ENCODE assay signal across 17 cellular contexts in the genomic region with DNA sequence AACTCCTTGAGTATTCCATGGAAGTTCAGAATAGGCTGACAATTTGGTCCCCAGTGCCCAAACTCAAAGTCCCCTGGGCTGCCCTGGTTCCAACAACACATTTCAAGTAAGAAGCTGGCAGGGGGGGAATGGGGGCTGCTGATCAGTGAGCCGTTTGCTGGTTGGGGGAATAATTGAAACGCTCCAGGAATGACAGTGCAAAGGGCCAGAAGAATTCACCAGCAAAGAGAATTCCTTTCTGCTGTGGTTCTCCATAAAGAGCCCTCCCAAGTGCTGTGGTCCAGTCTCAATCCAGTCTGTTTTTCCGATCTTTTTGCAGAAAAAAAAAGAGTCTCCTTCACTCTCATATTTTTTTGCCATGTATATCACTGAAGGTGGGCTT.
A peak's percentile ranks its signal among the peaks of the same experiment; 100 is the strongest.
DNase-seq lines count a peak whose midpoint lies in the region; ATAC-seq and TF ChIP-seq lines count a peak whose summit lies in the region.
"Had no signal": no experiment of that assay in that cellular context is flagged by ENCODE, and none has a peak within 500 bp of the region (broad histone marks: within the 10 kb centered on the region; RNA-seq: fewer than 3 reads in every experiment).

No MANE protein-coding gene starts in this region.

- CTCF ChIA-PET in GM10248 (lab: Yijun Ruan, JAX), result no interaction called here

- H3K4me1 ChIP-seq in fibroblast of lung (ENCODE audit: control insufficient read depth, extremely low read depth, insufficient read depth, low read length) (peaks cover 2% of the 10 kb centered on the region), rectal smooth muscle tissue (ENCODE audit: control insufficient read depth, insufficient read depth, low read length) (peaks cover 7% of the 10 kb centered on the region)
- H3K4me1 ChIP-seq: foreskin keratinocyte had no signal

- DNase-seq in AG10803 (ENCODE audit: low read depth), result peak; percentile 75
- DNase-seq in HK-2 (ENCODE audit: unreplicated experiment), result peak; percentile 6
- DNase-seq in fibroblast of lung (ENCODE audit: low read depth in 2 of 2), result peak in 1 of 2 donors; percentile 76
- no peak for DNase-seq in NCI-H2029 (lab: John Stamatoyannopoulos, UW)
- no peak for DNase-seq in 8988T
- DNase-seq in GM10248 (ENCODE audit: extremely low spot score), result no peak
- DNase-seq: C1 segment of cervical spinal cord; dorsolateral prefrontal cortex; foreskin keratinocyte; GOT3; kidney glomerular epithelial cell; stimulated activated CD4-positive, alpha-beta T cell treated with anti-CD3 and anti-CD28 coated beads, Interleukin-15, amount 100 ng/mL, for 24 hours; SW 1271 had no signal

- no peak for ATAC-seq in stimulated activated memory B cell treated with anti-CD40 and anti-IgM and Interleukin-4, amounts not matched to agents 10 μg/mL and 1 μg/mL and 100 μg/mL, for 72 hours
- ATAC-seq: foreskin keratinocyte had no signal

- POLR2A ChIA-PET in GM10248 (lab: Yijun Ruan, JAX), result no interaction called here

- H3K9me3 ChIP-seq in fibroblast of lung (ENCODE audit: control insufficient read depth, insufficient read depth, low read depth, low read length), result no peaks in the 10 kb centered on the region
- H3K9me3 ChIP-seq: vagina had no signal

- peaks cover 6% of the 10 kb centered on the region for H3K4me1 Mint-ChIP-seq in stimulated activated memory B cell treated with anti-CD40 and anti-IgM and Interleukin-4, amounts not matched to agents 10 μg/mL and 1 μg/mL and 100 μg/mL, for 72 hours

- no peak overlapping the region for H3K4me3 Mint-ChIP-seq in stimulated activated memory B cell treated with anti-CD40 and anti-IgM and Interleukin-4, amounts not matched to agents 10 μg/mL and 1 μg/mL and 100 μg/mL, for 72 hours
- H3K4me3 Mint-ChIP-seq: WTC11 had no signal

- H3K4me2 ChIP-seq in fibroblast of lung (ENCODE audit: extremely low read depth, insufficient read depth, low read length), result no peak overlapping the region

- H3K27ac ChIP-seq in fibroblast of lung (ENCODE audit: insufficient read depth, low read length) (peak overlapping the region; percentile 75), rectal smooth muscle tissue (ENCODE audit: low read depth, low read length) (peak overlapping the region; percentile 40)
- H3K27ac ChIP-seq: foreskin keratinocyte, vagina had no signal

- no peaks in the 10 kb centered on the region for H3K36me3 ChIP-seq in fibroblast of lung (ENCODE audit: control insufficient read depth, insufficient read depth, low read length)
- H3K36me3 ChIP-seq in rectal smooth muscle tissue (ENCODE audit: control insufficient read depth, insufficient read depth, low read length), result no peaks in the 10 kb centered on the region
- H3K36me3 ChIP-seq: vagina had no signal

- no peaks in the 10 kb centered on the region for H3K79me2 ChIP-seq in fibroblast of lung (ENCODE audit: control insufficient read depth, insufficient read depth, low read length)

- H4K20me1 ChIP-seq in fibroblast of lung (ENCODE audit: control insufficient read depth, extremely low read depth, insufficient read depth, low read length), result no peaks in the 10 kb centered on the region

- H3K9me3 Mint-ChIP-seq in stimulated activated memory B cell treated with anti-CD40 and anti-IgM and Interleukin-4, amounts not matched to agents 10 μg/mL and 1 μg/mL and 100 μg/mL, for 72 hours, result no peaks in the 10 kb centered on the region
- H3K9me3 Mint-ChIP-seq: WTC11 had no signal

- no peaks in the 10 kb centered on the region for H3K27me3 ChIP-seq in fibroblast of lung (ENCODE audit: control insufficient read depth, insufficient read depth, low read length)
- no peaks in the 10 kb centered on the region for H3K27me3 ChIP-seq in rectal smooth muscle tissue (ENCODE audit: control insufficient read depth, insufficient read depth, low read length)
- H3K27me3 ChIP-seq: foreskin keratinocyte, vagina had no signal

- H3K27me3 Mint-ChIP-seq in stimulated activated memory B cell treated with anti-CD40 and anti-IgM and Interleukin-4, amounts not matched to agents 10 μg/mL and 1 μg/mL and 100 μg/mL, for 72 hours, result peaks cover 12% of the 10 kb centered on the region

- H2AFZ ChIP-seq in fibroblast of lung (ENCODE audit: low read length), result no peak overlapping the region

- no peak for TF ChIP-seq CTCF in AG10803 (conservative IDR thresholded peaks at IDR 0.05; ENCODE audit: low read length)
- TF ChIP-seq CTCF in fibroblast of lung (conservative IDR thresholded peaks at IDR 0.05 in 1 of 2, IDR thresholded peaks at IDR 0.05 in 1 of 2; ENCODE audit: low read depth in 1 of 2, low read length in 2 of 2), result no peak
- TF ChIP-seq CTCF in GM10248 (IDR thresholded peaks at IDR 0.05; ENCODE audit: control extremely low read depth, extremely low read depth, low read depth, missing control alignments), result no peak

- H3K9ac ChIP-seq in fibroblast of lung (ENCODE audit: insufficient read depth, low read length) (no peak overlapping the region), rectal smooth muscle tissue (ENCODE audit: low read length) (no peak overlapping the region)

- H3K27ac Mint-ChIP-seq in stimulated activated memory B cell treated with anti-CD40 and anti-IgM and Interleukin-4, amounts not matched to agents 10 μg/mL and 1 μg/mL and 100 μg/mL, for 72 hours, result no peak overlapping the region
- H3K27ac Mint-ChIP-seq: WTC11 had no signal

- H3K4me3 ChIP-seq in AG10803 (ENCODE audit: low read length), result no peak overlapping the region
- no peak overlapping the region for H3K4me3 ChIP-seq in fibroblast of lung (replicated peaks in 1 of 4; ENCODE audit: control extremely low read depth in 1 of 4, insufficient read depth in 1 of 4, low read depth in 3 of 4, low read length in 4 of 4)
- no peak overlapping the region for H3K4me3 ChIP-seq in rectal smooth muscle tissue (ENCODE audit: low read length)
- H3K4me3 ChIP-seq: dorsolateral prefrontal cortex, vagina had no signal

- H3K36me3 Mint-ChIP-seq in stimulated activated memory B cell treated with anti-CD40 and anti-IgM and Interleukin-4, amounts not matched to agents 10 μg/mL and 1 μg/mL and 100 μg/mL, for 72 hours, result no peaks in the 10 kb centered on the region
- H3K36me3 Mint-ChIP-seq: WTC11 had no signal

Comparison
In these comparisons a context has a peak if more than half of its experiments do, and no peak if none do; other contexts are left out.
1. DNase-seq: peak in AG10803 (single experiment) and HK-2 (single experiment); none in NCI-H2029 (single experiment), 8988T (single experiment) and GM10248 (single experiment).